Comparison of ENCODE assay signal across 19 cellular contexts in genomic region chr17:16460796-16461605, GRCh38. TPM values are rescaled to one million over a fixed set of nuclear protein-coding genes. Genes with fewer than 3 reads are reported as not detected.
A peak's percentile ranks its signal among the peaks of the same experiment; 100 is the strongest.
DNase-seq lines count a peak whose midpoint lies in the region; ATAC-seq, FAIRE-seq and TF ChIP-seq lines count a peak whose summit lies in the region.
"Had no signal": no experiment of that assay in that cellular context is flagged by ENCODE, and none has a peak within 500 bp of the region (broad histone marks: within the 10 kb centered on the region; RNA-seq: fewer than 3 reads in every experiment).

No MANE protein-coding gene starts in this region.

- in situ Hi-C loops in HepG2 (cut with HindIII; ENCODE audit: extremely low pct_ligation_motif_present, low pct_unique_long_range_greater_than_20kb), result no loop called here

- H3K9ac ChIP-seq in HepG2 (ENCODE audit: insufficient read depth, low read depth, low read length) (no peak overlapping the region), H1 (replicated peaks in 1 of 4; ENCODE audit: extremely low read depth in 1 of 4, low read depth in 3 of 4, low read length in 3 of 4) (no peak overlapping the region)
- H3K9ac ChIP-seq: BLaER1 had no signal

- no peak for TF ChIP-seq POLR2A in HepG2 (IDR thresholded peaks at IDR 0.05; ENCODE audit: insufficient read depth in 1 of 2, low read depth in 2 of 2, low read length in 2 of 2)
- no peak for TF ChIP-seq POLR2A in right lobe of liver (IDR thresholded peaks at IDR 0.05)
- no peak for TF ChIP-seq POLR2A in H1 (IDR thresholded peaks at IDR 0.05; ENCODE audit: control extremely low read depth in 1 of 2, low read depth in 2 of 2, low read length in 2 of 2)

- no peak overlapping the region for H2BK15ac ChIP-seq in H1 (ENCODE audit: low read length)

- H3K9me3 ChIP-seq in HepG2 (ENCODE audit: low read length) (no peaks in the 10 kb centered on the region), right lobe of liver (no peaks in the 10 kb centered on the region), H1 (ENCODE audit: insufficient read depth in 2 of 2, low read depth in 1 of 2, low read length in 1 of 2) (no peaks in the 10 kb centered on the region), osteoblast (ENCODE audit: low read depth, low read length) (no peaks in the 10 kb centered on the region), psoas muscle (no peaks in the 10 kb centered on the region)
- H3K9me3 ChIP-seq: BLaER1, HAP-1 had no signal

- no peak for TF ChIP-seq EP300 in HepG2 (IDR thresholded peaks at IDR 0.05; ENCODE audit: low read depth in 2 of 2, low read length in 2 of 2)
- TF ChIP-seq EP300 in HepG2 (CRISPR knock-in tag; IDR thresholded peaks at IDR 0.05; ENCODE audit: borderline replicate concordance), result no peak
- no peak for TF ChIP-seq EP300 in H1 (IDR thresholded peaks at IDR 0.05; ENCODE audit: borderline replicate concordance in 1 of 2, low read depth in 2 of 2, low read length in 2 of 2)

- peaks cover 63% of the 10 kb centered on the region for H3K4me1 ChIP-seq in HepG2 (ENCODE audit: insufficient read depth, low read length)
- peaks cover 0 to 10% (median 0%) of the 10 kb centered on the region in 4 donors for H3K4me1 ChIP-seq in right lobe of liver
- H3K4me1 ChIP-seq in H1 (replicated peaks in 1 of 4; ENCODE audit: control insufficient read depth in 3 of 4, insufficient read depth in 4 of 4, low read length in 3 of 4), result peaks cover 6 to 25% (median 12%) of the 10 kb centered on the region in 4 experiments
- H3K4me1 ChIP-seq in osteoblast (ENCODE audit: insufficient read depth, low read length), result no peaks in the 10 kb centered on the region
- no peaks in the 10 kb centered on the region for H3K4me1 ChIP-seq in psoas muscle
- H3K4me1 ChIP-seq: HAP-1 had no signal

- no peak overlapping the region for H3K56ac ChIP-seq in H1 (replicated peaks; ENCODE audit: insufficient read length, low read depth, low read length)

- ATAC-seq in HepG2 (peak; percentile 3; the same call in 1 of the 3 replicates), right lobe of liver (no peak), psoas muscle (no peak)
- ATAC-seq: GM12878 had no signal

- H3K4me2 ChIP-seq in HepG2 (ENCODE audit: low read depth, low read length), result no peak overlapping the region
- no peak overlapping the region for H3K4me2 ChIP-seq in H1 (ENCODE audit: insufficient read depth in 1 of 2, low read depth in 2 of 2, low read length in 2 of 2)
- no peak overlapping the region for H3K4me2 ChIP-seq in osteoblast (ENCODE audit: insufficient read depth, low read length)
- H3K4me2 ChIP-seq: BLaER1 had no signal

- 90% methylated on average over 15 of the region's 17 CpGs for WGBS in HepG2 (ENCODE audit: low lambda C conversion rate)
- WGBS in right lobe of liver (ENCODE audit: insufficient coverage, low coverage, low lambda C conversion rate, missing lambda C conversion rate), result 78% methylated on average over 3 of the region's 17 CpGs
- 94% methylated on average over 15 of the region's 17 CpGs; no CpG with 5 or more reads in 1 of the 2 experiments for WGBS in H1 (ENCODE audit: extremely low coverage in 1 of 2, insufficient coverage in 1 of 2, insufficient read length in 1 of 2, insufficient replicate concordance in 2 of 2, low coverage in 1 of 2, low lambda C conversion rate in 2 of 2, missing lambda C conversion rate in 1 of 2), 2 experiments
- WGBS in psoas muscle, 3 donors, result 92 to 93% (median 92%) methylated on average over 17 of the region's 17 CpGs

- intact Hi-C loops in HepG2 (cut with micrococcal nuclease; ENCODE audit: unreplicated experiment), result no loop called here
- intact Hi-C loops in right lobe of liver (cut with DNase I), result no loop called here
- intact Hi-C loops in psoas muscle (cut with DNase I), result no loop called here

- DNase-seq in HepG2 (ENCODE audit: low spot score) (no peak), right lobe of liver (no peak), H1 (ENCODE audit: low read depth in 1 of 2, low spot score in 2 of 2) (no peak), osteoblast (ENCODE audit: insufficient read length, low spot score, missing footprints) (peak; percentile 63), DMS 273 (lab: John Stamatoyannopoulos, UW; ENCODE audit: unreplicated experiment) (no peak), psoas muscle (no peak), DMS53 treated with DMSO at 0.1 percent for 48 hours (lab: John Stamatoyannopoulos, UW; ENCODE audit: unreplicated experiment) (no peak)
- DNase-seq: 8988T; AML-193; CD4-positive, CD25-positive, alpha-beta regulatory T cell; DMS 273 treated with DMSO at 0.1 percent for 48 hours; DMS79; HFFc6; KG1 had no signal

- H2BK12ac ChIP-seq in H1 (ENCODE audit: low read depth, low read length), result 0 out of 2 replicates have a peak overlapping the region, but pooled peaks have one; percentile 75

- no peaks in the 10 kb centered on the region for H3K23me2 ChIP-seq in H1 (ENCODE audit: low read depth, low read length)

- H4K20me1 ChIP-seq in HepG2 (ENCODE audit: insufficient read depth, low read length) (peaks cover 2% of the 10 kb centered on the region; the same call in 1 of the 2 replicates), H1 (replicated peaks in 1 of 2; ENCODE audit: control insufficient read depth in 1 of 2, insufficient read depth in 2 of 2, low read length in 2 of 2) (peaks cover 3 to 4% of the 10 kb centered on the region in 2 experiments), osteoblast (ENCODE audit: insufficient read depth, low read length) (peaks cover 15% of the 10 kb centered on the region)

- H3K27ac ChIP-seq in HepG2 (ENCODE audit: extremely low read length, insufficient read depth, low read length) (no peak overlapping the region), right lobe of liver (no peak overlapping the region), H1 (ENCODE audit: low read depth, low read length) (no peak overlapping the region), osteoblast (ENCODE audit: low read depth, low read length) (no peak overlapping the region), psoas muscle (no peak overlapping the region)
- H3K27ac ChIP-seq: BLaER1, HL-60 had no signal

- H2BK5ac ChIP-seq in H1 (ENCODE audit: low read depth, low read length), result no peak overlapping the region

- no peak overlapping the region for H3K14ac ChIP-seq in H1 (ENCODE audit: insufficient read length)

- TF ChIP-seq CTCF in HepG2 (CRISPR knock-in tag; IDR thresholded peaks at IDR 0.05) (no peak), right lobe of liver (IDR thresholded peaks at IDR 0.05) (no peak), H1 (IDR thresholded peaks at IDR 0.05; ENCODE audit: control extremely low read depth in 1 of 3, insufficient read depth in 1 of 3, low read depth in 1 of 3, low read length in 3 of 3) (no peak), osteoblast (IDR thresholded peaks at IDR 0.05; ENCODE audit: extremely low read depth, low read depth, low read length) (no peak), psoas muscle (IDR thresholded peaks at IDR 0.05) (no peak)

- no peak overlapping the region for H4K91ac ChIP-seq in H1 (replicated peaks; ENCODE audit: insufficient read length, low read length)

- H2AK5ac ChIP-seq in H1 (ENCODE audit: low read depth, low read length), result 0 out of 2 replicates have a peak overlapping the region, but pooled peaks have one; percentile 93

- H4K5ac ChIP-seq in H1 (ENCODE audit: insufficient read length, low read depth, low read length), result no peak overlapping the region

- POLR2A ChIA-PET in HepG2 (lab: Yijun Ruan, JAX), result interaction anchor here (2.0 kb wide), 1 partner anchor 23 kb away, joined by 6 read pairs; no protein-coding TSS in a partner anchor
- POLR2A ChIA-PET in H1 (lab: Charles Lee; ENCODE audit: partially characterized antibody), result interaction anchor here (0.8 to 17.6 kb wide), 6 partner anchors 8 to 20 kb away, joined by 3 to 204 read pairs (median 5); no protein-coding TSS in a partner anchor

- H2BK120ac ChIP-seq in H1 (replicated peaks; ENCODE audit: low read depth, low read length), result no peak overlapping the region

- H3K79me2 ChIP-seq in HepG2 (ENCODE audit: insufficient read depth, low read length), result no peaks in the 10 kb centered on the region
- H3K79me2 ChIP-seq in H1 (ENCODE audit: control insufficient read depth in 1 of 2, insufficient read depth in 2 of 2, low read length in 2 of 2), result no peaks in the 10 kb centered on the region
- H3K79me2 ChIP-seq in osteoblast (ENCODE audit: insufficient read depth, low read length), result no peaks in the 10 kb centered on the region

- H3K4ac ChIP-seq in H1 (replicated peaks; ENCODE audit: insufficient read length, low read depth, low read length), result peak overlapping the region; percentile 16

- H3K36me3 ChIP-seq in HepG2 (replicated peaks in 1 of 2; ENCODE audit: control insufficient read depth in 1 of 2, insufficient read depth in 2 of 2, low read length in 2 of 2) (no peaks in the 10 kb centered on the region), right lobe of liver (no peaks in the 10 kb centered on the region), H1 (ENCODE audit: control insufficient read depth in 2 of 4, insufficient read depth in 4 of 4, low read length in 3 of 4) (no peaks in the 10 kb centered on the region; a peak in 2 of 8 replicates), osteoblast (ENCODE audit: insufficient read depth, low read length) (peaks cover 10% of the 10 kb centered on the region), psoas muscle (ENCODE audit: insufficient read depth in 1 of 2, low read depth in 1 of 2) (no peaks in the 10 kb centered on the region)

- no peak overlapping the region for H2AFZ ChIP-seq in HepG2 (ENCODE audit: low read length)
- no peak overlapping the region for H2AFZ ChIP-seq in H1 (ENCODE audit: low read length)
- H2AFZ ChIP-seq in osteoblast (ENCODE audit: low read length), result no peak overlapping the region

- H3K18ac ChIP-seq in H1 (ENCODE audit: extremely low read depth, low read length), result no peak overlapping the region

- BruUV-seq in HepG2 (replicated peaks; lab: Mats Ljungman, UMichigan), result no TSS peak

- H3K4me3 ChIP-seq in HepG2 (replicated peaks in 1 of 3; ENCODE audit: insufficient read depth in 1 of 3, low read depth in 2 of 3, low read length in 3 of 3), result no peak overlapping the region
- H3K4me3 ChIP-seq in right lobe of liver, result no peak overlapping the region
- H3K4me3 ChIP-seq in H1 (ENCODE audit: extremely low read depth in 1 of 4, insufficient read depth in 2 of 4, low read depth in 3 of 4, low read length in 4 of 4), result no peak overlapping the region
- no peak overlapping the region for H3K4me3 ChIP-seq in osteoblast (ENCODE audit: insufficient read depth, low read length)
- H3K4me3 ChIP-seq in psoas muscle, result no peak overlapping the region
- H3K4me3 ChIP-seq: BLaER1, GM12878, HAP-1 had no signal

- H2BK20ac ChIP-seq in H1 (ENCODE audit: low read length), result no peak overlapping the region

- H3K79me1 ChIP-seq in H1 (ENCODE audit: low read depth, low read length), result peaks cover 4% of the 10 kb centered on the region

- H4K8ac ChIP-seq in H1 (ENCODE audit: extremely low read depth, insufficient read depth, low read length), result no peak overlapping the region

- H3K27me3 ChIP-seq in HepG2 (ENCODE audit: control insufficient read depth in 1 of 2, insufficient read depth in 2 of 2, low read length in 2 of 2) (no peaks in the 10 kb centered on the region), right lobe of liver (no peaks in the 10 kb centered on the region), H1 (replicated peaks in 1 of 4; ENCODE audit: control insufficient read depth in 3 of 4, extremely low read depth in 1 of 4, insufficient read depth in 3 of 4, low read length in 3 of 4) (no peaks in the 10 kb centered on the region), osteoblast (ENCODE audit: insufficient read depth, low read length) (no peaks in the 10 kb centered on the region), psoas muscle (ENCODE audit: insufficient read depth in 3 of 3, low read length in 2 of 3) (no peaks in the 10 kb centered on the region)
- H3K27me3 ChIP-seq: BLaER1 had no signal

- no peak overlapping the region for H3K23ac ChIP-seq in H1 (ENCODE audit: insufficient read length)

- CTCF ChIA-PET in HepG2 (lab: Yijun Ruan, JAX; ENCODE audit: low intra/inter-chr PET ratio, low total read pairs), result no interaction called here
- CTCF ChIA-PET in H1 (lab: Charles Lee; ENCODE audit: partially characterized antibody), result interaction anchor here (1.1 to 36.9 kb wide), 5 partner anchors 8 to 60 kb away, joined by 3 to 941 read pairs (median 32); partner anchors contain the start of gene LRRC75A

- TF ChIP-seq RAD21 in HepG2 (CRISPR knock-in tag; IDR thresholded peaks at IDR 0.05), result no peak
- no peak for TF ChIP-seq RAD21 in H1 (IDR thresholded peaks at IDR 0.05 in 1 of 2, conservative IDR thresholded peaks at IDR 0.05 in 1 of 2; ENCODE audit: low read depth in 2 of 2, low read length in 2 of 2)

- no peak for FAIRE-seq in HepG2 (lab: Jason Lieb, UNC)
- FAIRE-seq in H1 (lab: Jason Lieb, UNC), result no peak
- FAIRE-seq: GM12878, GM18507 had no signal

RNA-seq across cellular contexts. Expression of gene LRRC75A, which starts 31.0 kb away (rescaled TPM):
- 0.06 TPM in 1 of 2 replicates, not detected in the other for total RNA-seq in HepG2 (2016; rRNA removed; fragmentation: Illumina TruSeq; extraction: Trizol)
- not detected in 2 replicates for total RNA-seq in HepG2 (2016; cell fraction: cytosol; rRNA removed; fragmentation: Illumina TruSeq; extraction: Trizol; ENCODE audit: low read depth)
- 0.10 TPM in 1 of 2 replicates, not detected in the other for total RNA-seq in HepG2 (2016; cell fraction: insoluble cytoplasmic fraction; rRNA removed; fragmentation: Illumina TruSeq; extraction: Trizol)
- total RNA-seq in HepG2 (2016; cell fraction: membrane; rRNA removed; fragmentation: Illumina TruSeq; extraction: Trizol), result 0.15 and 0.21 TPM in 2 replicates
- not detected in 2 replicates for total RNA-seq in HepG2 (2016; cell fraction: nucleus; rRNA removed; fragmentation: Illumina TruSeq; extraction: Trizol)
- polyA plus RNA-seq in HepG2 (2011; rRNA removed), result 0.03 and 0.18 TPM in 2 replicates
- 0.04 and 0.06 TPM in 2 replicates for polyA plus RNA-seq in HepG2 (2011; cell fraction: cytosol; rRNA removed)
- polyA plus RNA-seq in HepG2 (2011; cell fraction: nucleus; rRNA removed), result 0.10 and 0.12 TPM in 2 replicates
- 0.64 and 0.87 TPM in 2 replicates for polyA plus RNA-seq in HepG2 (2012)
- polyA plus RNA-seq in HepG2 (2016; cell fraction: cytosol; fragmentation: Illumina TruSeq; extraction: Trizol; ENCODE audit: low read depth), result not detected in 2 replicates
- not detected in 2 replicates for polyA plus RNA-seq in HepG2 (2016; cell fraction: insoluble cytoplasmic fraction; fragmentation: Illumina TruSeq; extraction: Trizol; ENCODE audit: low read depth)
- polyA plus RNA-seq in HepG2 (2016; cell fraction: membrane; fragmentation: Illumina TruSeq; extraction: Trizol; ENCODE audit: low read depth), result 0.08 TPM in 1 of 2 replicates, not detected in the other
- not detected in 2 replicates for polyA plus RNA-seq in HepG2 (2016; cell fraction: nucleus; fragmentation: Illumina TruSeq; extraction: Trizol; ENCODE audit: insufficient read depth, low read depth)
- 1.6 TPM in 1 of 2 replicates, not detected in the other for polyA minus RNA-seq in HepG2 (2011; rRNA and poly(A)+ RNA removed; ENCODE audit: low replicate concordance)
- not detected in 2 replicates for polyA minus RNA-seq in HepG2 (2011; cell fraction: cytosol; rRNA and poly(A)+ RNA removed)
- 0.25 TPM in 1 of 2 replicates, not detected in the other for polyA minus RNA-seq in HepG2 (2011; cell fraction: nucleus; rRNA and poly(A)+ RNA removed)
- total RNA-seq in right lobe of liver, result under 1 TPM; 0.12 to 0.62 (median 0.22) TPM
- total RNA-seq in H1 (2021; fragmentation: NEBNext Ultra II Directional; extraction: Animal tissue kit (Norgen Biotek cat#: 25700)), result 7.2 and 9.9 TPM in 2 replicates
- 9.7 and 10.5 TPM in 2 replicates for polyA plus RNA-seq in H1 (2011; rRNA removed)
- 9.6 TPM for polyA plus RNA-seq in H1 (2011; cell fraction: cytosol; rRNA removed)
- 12.6 TPM for polyA plus RNA-seq in H1 (2011; cell fraction: nucleus; rRNA removed)
- polyA plus RNA-seq in H1 (2012, experiment 1 of 2), result 4.8 to 8.9 TPM (median 7.2 TPM) in 4 replicates
- 4.5 TPM for polyA plus RNA-seq in H1 (2012, experiment 2 of 2)
- polyA plus RNA-seq in H1 (2013, experiment 1 of 2), result 5.1 TPM
- 5.4 TPM for polyA plus RNA-seq in H1 (2013, experiment 2 of 2)
- 7.3 and 8.1 TPM in 2 replicates for polyA minus RNA-seq in H1 (2011; rRNA and poly(A)+ RNA removed)
- polyA minus RNA-seq in H1 (2011; cell fraction: cytosol; rRNA and poly(A)+ RNA removed), result 5.5 TPM
- polyA minus RNA-seq in H1 (2011; cell fraction: nucleus; rRNA and poly(A)+ RNA removed), result 20.8 TPM
- 0.88 and 1.4 TPM in 2 replicates for total RNA-seq in osteoblast
- total RNA-seq in psoas muscle, result under 1 TPM; 0.20 to 0.41 (median 0.29) TPM
- under 1 TPM; 0.23 to 0.69 (median 0.43) TPM for polyA plus RNA-seq in psoas muscle

RNA-seq across cellular contexts. Expression of gene TRPV2, which starts 45.6 kb away (rescaled TPM):
- 7.3 and 13.6 TPM in 2 replicates for total RNA-seq in HepG2 (2016; rRNA removed; fragmentation: Illumina TruSeq; extraction: Trizol)
- 3.5 and 3.8 TPM in 2 replicates for total RNA-seq in HepG2 (2016; cell fraction: cytosol; rRNA removed; fragmentation: Illumina TruSeq; extraction: Trizol; ENCODE audit: low read depth)
- 6.3 and 14.4 TPM in 2 replicates for total RNA-seq in HepG2 (2016; cell fraction: insoluble cytoplasmic fraction; rRNA removed; fragmentation: Illumina TruSeq; extraction: Trizol)
- total RNA-seq in HepG2 (2016; cell fraction: membrane; rRNA removed; fragmentation: Illumina TruSeq; extraction: Trizol), result 3.2 and 4.6 TPM in 2 replicates
- 9.6 and 14.3 TPM in 2 replicates for total RNA-seq in HepG2 (2016; cell fraction: nucleus; rRNA removed; fragmentation: Illumina TruSeq; extraction: Trizol)
- 21.3 and 37.6 TPM in 2 replicates for polyA plus RNA-seq in HepG2 (2011; rRNA removed)
- 20.1 and 21.2 TPM in 2 replicates for polyA plus RNA-seq in HepG2 (2011; cell fraction: cytosol; rRNA removed)
- polyA plus RNA-seq in HepG2 (2011; cell fraction: nucleus; rRNA removed), result 40.8 and 61.1 TPM in 2 replicates
- 26.6 and 37.4 TPM in 2 replicates for polyA plus RNA-seq in HepG2 (2012)
- polyA plus RNA-seq in HepG2 (2016; cell fraction: cytosol; fragmentation: Illumina TruSeq; extraction: Trizol; ENCODE audit: low read depth), result 2.0 and 2.3 TPM in 2 replicates
- polyA plus RNA-seq in HepG2 (2016; cell fraction: insoluble cytoplasmic fraction; fragmentation: Illumina TruSeq; extraction: Trizol; ENCODE audit: low read depth), result 3.6 and 5.9 TPM in 2 replicates
- polyA plus RNA-seq in HepG2 (2016; cell fraction: membrane; fragmentation: Illumina TruSeq; extraction: Trizol; ENCODE audit: low read depth), result 2.2 and 2.8 TPM in 2 replicates
- polyA plus RNA-seq in HepG2 (2016; cell fraction: nucleus; fragmentation: Illumina TruSeq; extraction: Trizol; ENCODE audit: insufficient read depth, low read depth), result 14.9 and 19.2 TPM in 2 replicates
- 1.4 and 45.5 TPM in 2 replicates for polyA minus RNA-seq in HepG2 (2011; rRNA and poly(A)+ RNA removed; ENCODE audit: low replicate concordance)
- polyA minus RNA-seq in HepG2 (2011; cell fraction: cytosol; rRNA and poly(A)+ RNA removed), result 24.7 and 31.6 TPM in 2 replicates
- 11.8 and 18.9 TPM in 2 replicates for polyA minus RNA-seq in HepG2 (2011; cell fraction: nucleus; rRNA and poly(A)+ RNA removed)
- 1 to 10 TPM; 3.3 to 8.2 (median 4.8) TPM for total RNA-seq in right lobe of liver
- total RNA-seq in H1 (2021; fragmentation: NEBNext Ultra II Directional; extraction: Animal tissue kit (Norgen Biotek cat#: 25700)), result 1.6 and 2.1 TPM in 2 replicates
- polyA plus RNA-seq in H1 (2011; rRNA removed), result 1.7 and 1.8 TPM in 2 replicates
- polyA plus RNA-seq in H1 (2011; cell fraction: cytosol; rRNA removed), result 2.5 TPM
- polyA plus RNA-seq in H1 (2011; cell fraction: nucleus; rRNA removed), result 4.0 TPM
- polyA plus RNA-seq in H1 (2012, experiment 1 of 2), result 0.87 to 3.4 TPM (median 2.7 TPM) in 4 replicates
- 1.2 TPM for polyA plus RNA-seq in H1 (2012, experiment 2 of 2)
- polyA plus RNA-seq in H1 (2013, experiment 1 of 2), result 3.7 TPM
- 3.3 TPM for polyA plus RNA-seq in H1 (2013, experiment 2 of 2)
- polyA minus RNA-seq in H1 (2011; rRNA and poly(A)+ RNA removed), result 2.0 and 2.6 TPM in 2 replicates
- 2.1 TPM for polyA minus RNA-seq in H1 (2011; cell fraction: cytosol; rRNA and poly(A)+ RNA removed)
- polyA minus RNA-seq in H1 (2011; cell fraction: nucleus; rRNA and poly(A)+ RNA removed), result 1.1 TPM
- 62.5 and 71.3 TPM in 2 replicates for total RNA-seq in osteoblast
- 10 to 100 TPM in 1 of 4 donors, 1 to 10 TPM in 3; 3.9 to 10.3 (median 6.7) TPM for total RNA-seq in psoas muscle
- 1 to 10 TPM; 1.6 to 3.8 (median 3.4) TPM for polyA plus RNA-seq in psoas muscle

Comparison
In these comparisons a context has a peak if more than half of its experiments do, and no peak if none do; other contexts are left out.
1. Of the 41 proteins assayed by ChIP-seq in both HepG2 and H1: peak only in HepG2: none; only in H1: MAX; in both: none; in neither: 40.